26 cellular contexts compared by ENCODE assay signal in the genomic region with DNA sequence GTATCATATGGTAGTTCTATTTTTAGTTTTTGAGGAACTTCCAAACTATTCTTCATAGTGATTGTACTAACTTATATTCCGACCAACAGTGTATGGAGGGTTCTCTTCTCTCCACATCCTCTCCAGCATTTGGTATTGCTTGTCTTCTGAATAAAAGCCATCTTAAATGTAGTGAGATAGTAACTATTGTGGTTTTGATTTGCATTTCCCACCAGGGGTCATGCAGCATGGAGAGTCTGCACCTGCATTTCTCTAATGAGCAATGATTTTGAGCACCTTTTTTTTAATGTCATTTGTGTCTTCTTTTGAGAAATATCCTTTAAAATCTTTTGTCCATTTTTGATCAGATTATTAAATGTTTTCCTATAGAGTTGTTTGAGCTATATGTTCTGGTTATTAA.
"Had no signal": no experiment of that assay in that cellular context is flagged by ENCODE, and none has a peak within 500 bp of the region (broad histone marks: within the 10 kb centered on the region; RNA-seq: fewer than 3 reads in every experiment).

No MANE protein-coding gene starts in this region.

- H3K4me3 ChIP-seq: adrenal gland, body of pancreas had no signal

- DNase-seq: activated CD4-positive, alpha-beta memory T cell treated with anti-CD3 and anti-CD28 coated beads for 36 hours; activated CD4-positive, alpha-beta T cell treated with anti-CD3 and anti-CD28 coated beads for 36 hours; activated CD4-positive, alpha-beta T cell treated with anti-CD3 and anti-CD28 coated beads, Interleukin-2, amount 10 ng/mL, durations not matched to agents 24 days and 14 days; activated CD4-positive, CD25-positive, alpha-beta regulatory T cell; activated CD4-positive, CD25-positive, alpha-beta regulatory T cell treated with anti-CD3 and anti-CD28 coated beads, Interleukin-2, amount 50 U/mL, for 72 hours; activated CD8-positive, alpha-beta memory T cell treated with anti-CD3 and anti-CD28 coated beads, Interleukin-2, amount 10 ng/mL, durations not matched to agents 7 days and 5 days; activated CD8-positive, alpha-beta memory T cell treated with anti-CD3 and anti-CD28 coated beads, Interleukin-2, amount 50 U/mL, for 4 hours; activated CD8-positive, alpha-beta T cell treated with anti-CD3 and anti-CD28 coated beads, Interleukin-2, amount 10 ng/mL, durations not matched to agents 7 days and 5 days; activated effector memory CD4-positive, alpha-beta T cell treated with anti-CD3 and anti-CD28 coated beads, Interleukin-2, amount 50 U/mL, for 16 hours; activated naive CD4-positive, alpha-beta T cell treated with anti-CD3 and anti-CD28 coated beads for 36 hours; activated naive CD8-positive, alpha-beta T cell treated with anti-CD3 and anti-CD28 coated beads for 36 hours; activated naive CD8-positive, alpha-beta T cell treated with anti-CD3 and anti-CD28 coated beads, Interleukin-2, amount 50 U/mL, for 24 hours; activated T-cell treated with anti-CD3 and anti-CD28 coated beads, Interleukin-2, amount 50 U/mL, for 1 hour; activated T-cell treated with anti-CD3 and anti-CD28 coated beads, Interleukin-2, amount 50 U/mL, for 48 hours; adrenal gland; amygdala; aorta; body of pancreas; caudate nucleus; cortex of kidney; dermis blood vessel endothelial cell; effector CD4-positive, alpha-beta T cell; foreskin fibroblast; head of caudate nucleus; T-helper 2 cell had no signal

- H3K4me1 ChIP-seq: adrenal gland, body of pancreas had no signal

- H3K27me3 ChIP-seq: adrenal gland, body of pancreas had no signal

- H3K36me3 ChIP-seq: adrenal gland had no signal

- H3K27ac ChIP-seq: adrenal gland, body of pancreas, epithelial cell of prostate had no signal
